1 cellular context compared by ENCODE assay signal in the genomic region with DNA sequence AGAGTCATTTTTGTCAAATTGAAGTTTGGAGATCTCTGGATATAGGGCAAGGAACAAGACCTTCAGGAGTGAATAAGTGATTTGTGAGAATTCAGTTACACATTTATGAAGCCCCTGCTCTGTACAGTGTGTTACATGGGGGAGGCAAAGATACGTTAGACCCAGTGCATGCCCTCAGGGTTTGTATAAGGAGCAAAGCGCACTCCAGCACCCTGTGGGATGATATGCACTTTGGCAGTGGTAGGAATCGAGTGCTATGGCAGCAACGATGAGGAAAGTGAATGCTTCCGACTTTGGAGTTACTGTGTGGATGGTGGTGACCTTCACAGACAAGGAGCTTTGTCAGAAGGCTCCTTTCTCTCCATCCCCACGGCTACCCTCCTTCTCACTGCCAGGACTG.
TF ChIP-seq lines count a peak whose summit lies in the region.

No MANE protein-coding gene starts in this region.

TF ChIP-seq in HepG2, 621 proteins besides CTCF, POLR2A, EP300 and RAD21 (continued from another document):
- TF ChIP-seq, protein P1, sequence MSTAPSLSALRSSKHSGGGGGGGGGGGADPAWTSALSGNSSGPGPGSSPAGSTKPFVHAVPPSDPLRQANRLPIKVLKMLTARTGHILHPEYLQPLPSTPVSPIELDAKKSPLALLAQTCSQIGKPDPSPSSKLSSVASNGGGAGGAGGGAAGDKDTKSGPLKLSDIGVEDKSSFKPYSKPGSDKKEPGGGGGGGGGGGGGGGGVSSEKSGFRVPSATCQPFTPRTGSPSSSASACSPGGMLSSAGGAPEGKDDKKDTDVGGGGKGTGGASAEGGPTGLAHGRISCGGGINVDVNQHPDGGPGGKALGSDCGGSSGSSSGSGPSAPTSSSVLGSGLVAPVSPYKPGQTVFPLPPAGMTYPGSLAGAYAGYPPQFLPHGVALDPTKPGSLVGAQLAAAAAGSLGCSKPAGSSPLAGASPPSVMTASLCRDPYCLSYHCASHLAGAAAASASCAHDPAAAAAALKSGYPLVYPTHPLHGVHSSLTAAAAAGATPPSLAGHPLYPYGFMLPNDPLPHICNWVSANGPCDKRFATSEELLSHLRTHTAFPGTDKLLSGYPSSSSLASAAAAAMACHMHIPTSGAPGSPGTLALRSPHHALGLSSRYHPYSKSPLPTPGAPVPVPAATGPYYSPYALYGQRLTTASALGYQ (CRISPR knock-in tag; IDR thresholded peaks at IDR 0.05) = 0 out of 2 replicates have a peak, but pooled peaks have one; percentile 36
- TF ChIP-seq, protein P2, sequence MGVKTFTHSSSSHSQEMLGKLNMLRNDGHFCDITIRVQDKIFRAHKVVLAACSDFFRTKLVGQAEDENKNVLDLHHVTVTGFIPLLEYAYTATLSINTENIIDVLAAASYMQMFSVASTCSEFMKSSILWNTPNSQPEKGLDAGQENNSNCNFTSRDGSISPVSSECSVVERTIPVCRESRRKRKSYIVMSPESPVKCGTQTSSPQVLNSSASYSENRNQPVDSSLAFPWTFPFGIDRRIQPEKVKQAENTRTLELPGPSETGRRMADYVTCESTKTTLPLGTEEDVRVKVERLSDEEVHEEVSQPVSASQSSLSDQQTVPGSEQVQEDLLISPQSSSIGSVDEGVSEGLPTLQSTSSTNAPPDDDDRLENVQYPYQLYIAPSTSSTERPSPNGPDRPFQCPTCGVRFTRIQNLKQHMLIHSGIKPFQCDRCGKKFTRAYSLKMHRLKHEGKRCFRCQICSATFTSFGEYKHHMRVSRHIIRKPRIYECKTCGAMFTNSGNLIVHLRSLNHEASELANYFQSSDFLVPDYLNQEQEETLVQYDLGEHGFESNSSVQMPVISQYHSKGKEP (CRISPR knock-in tag; IDR thresholded peaks at IDR 0.05) = no peak
